Comparison of ENCODE assay signal across 8 cellular contexts in the genomic region with DNA sequence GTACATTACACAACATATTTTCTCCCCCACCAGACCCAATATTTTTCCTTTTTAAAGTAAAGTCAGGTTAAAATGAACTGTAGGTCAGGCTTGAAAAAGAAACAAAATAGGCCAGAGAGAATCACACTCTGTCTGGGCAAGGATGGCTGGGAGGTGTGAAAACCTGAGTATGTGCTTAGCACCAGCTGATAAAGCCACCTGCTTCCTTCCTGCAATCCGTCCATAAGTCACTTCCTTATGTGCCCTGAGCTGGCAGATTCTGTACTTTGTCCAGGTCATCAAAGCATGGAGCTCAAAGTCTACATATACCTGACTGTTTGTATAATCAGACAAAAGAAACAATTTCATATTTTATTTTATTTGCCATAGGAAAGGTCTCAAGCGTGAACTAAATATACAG. TPM values are rescaled to one million over a fixed set of nuclear protein-coding genes. Genes with fewer than 3 reads are reported as not detected.
DNase-seq lines count a peak whose midpoint lies in the region; ATAC-seq and TF ChIP-seq lines count a peak whose summit lies in the region.

No MANE protein-coding gene starts in this region.

- TF ChIP-seq CTCF in natural killer cell (IDR thresholded peaks at IDR 0.05): no peak

- intact Hi-C loops in activated T-helper 1 cell treated with anti-CD3 and anti-CD28 coated beads, Interleukin-12 subunit alpha, Interleukin-12 subunit beta, Interleukin-2, Interleukin-4 antibody, amounts not matched to agents 30 ng/mL and 10 ng/mL and 1 ng/mL, durations not matched to agents 14 hours and 24 hours and 36 hours (cut with micrococcal nuclease): loop anchor here (2.0 kb wide), 1 partner anchor 19 kb away; no protein-coding TSS in a partner anchor
- intact Hi-C loops in natural killer cell (cut with micrococcal nuclease): no loop called here

- H3K36me3 Mint-ChIP-seq in activated T-helper 1 cell treated with anti-CD3 and anti-CD28 coated beads, Interleukin-12 subunit alpha, Interleukin-12 subunit beta, Interleukin-2, Interleukin-4 antibody, amounts not matched to agents 30 ng/mL and 10 ng/mL and 1 ng/mL, durations not matched to agents 14 hours and 24 hours and 36 hours (ENCODE audit: low read depth): peaks cover 35% of the 10 kb centered on the region
- no peaks in the 10 kb centered on the region for H3K36me3 Mint-ChIP-seq in natural killer cell

- H3K4me3 Mint-ChIP-seq in activated T-helper 1 cell treated with anti-CD3 and anti-CD28 coated beads, Interleukin-12 subunit alpha, Interleukin-12 subunit beta, Interleukin-2, Interleukin-4 antibody, amounts not matched to agents 30 ng/mL and 10 ng/mL and 1 ng/mL, durations not matched to agents 14 hours and 24 hours and 36 hours: peak overlapping the region; percentile 30
- H3K4me3 Mint-ChIP-seq in natural killer cell: peak overlapping the region; percentile 9

- H3K27me3 Mint-ChIP-seq in activated T-helper 1 cell treated with anti-CD3 and anti-CD28 coated beads, Interleukin-12 subunit alpha, Interleukin-12 subunit beta, Interleukin-2, Interleukin-4 antibody, amounts not matched to agents 30 ng/mL and 10 ng/mL and 1 ng/mL, durations not matched to agents 14 hours and 24 hours and 36 hours (ENCODE audit: insufficient read depth): no peaks in the 10 kb centered on the region
- no peaks in the 10 kb centered on the region for H3K27me3 Mint-ChIP-seq in natural killer cell (ENCODE audit: low read depth in 2 of 2)

- DNase-seq in NOMO-1 treated with DMSO at 0.1 percent for 48 hours (lab: John Stamatoyannopoulos, UW; ENCODE audit: unreplicated experiment) (peak; percentile 20), NOMO-1 treated with dmso at 0.1 percent for 144 hours (lab: John Stamatoyannopoulos, UW; ENCODE audit: unreplicated experiment) (no peak), HuH-7 (ENCODE audit: low spot score) (peak; percentile 1), natural killer cell (no peak), GM03348 (ENCODE audit: low spot score) (no peak), NCI-H1930 (lab: John Stamatoyannopoulos, UW) (no peak)
- DNase-seq in activated T-helper 1 cell treated with anti-CD3 and anti-CD28 coated beads, Interleukin-12 subunit alpha, Interleukin-12 subunit beta, Interleukin-2, Interleukin-4 antibody, amounts not matched to agents 30 ng/mL and 10 ng/mL and 1 ng/mL, durations not matched to agents 14 hours and 24 hours and 36 hours (ENCODE audit: low spot score): no peak

- peak overlapping the region; percentile 68 for H3K27ac Mint-ChIP-seq in activated T-helper 1 cell treated with anti-CD3 and anti-CD28 coated beads, Interleukin-12 subunit alpha, Interleukin-12 subunit beta, Interleukin-2, Interleukin-4 antibody, amounts not matched to agents 30 ng/mL and 10 ng/mL and 1 ng/mL, durations not matched to agents 14 hours and 24 hours and 36 hours
- peak overlapping the region; percentile 49 to 67 for H3K27ac Mint-ChIP-seq in natural killer cell

- H3K4me1 Mint-ChIP-seq in activated T-helper 1 cell treated with anti-CD3 and anti-CD28 coated beads, Interleukin-12 subunit alpha, Interleukin-12 subunit beta, Interleukin-2, Interleukin-4 antibody, amounts not matched to agents 30 ng/mL and 10 ng/mL and 1 ng/mL, durations not matched to agents 14 hours and 24 hours and 36 hours (ENCODE audit: low read depth): peaks cover 48% of the 10 kb centered on the region
- peaks cover 20% of the 10 kb centered on the region in 2 donors for H3K4me1 Mint-ChIP-seq in natural killer cell

- peaks cover 3% of the 10 kb centered on the region for H3K9me3 Mint-ChIP-seq in activated T-helper 1 cell treated with anti-CD3 and anti-CD28 coated beads, Interleukin-12 subunit alpha, Interleukin-12 subunit beta, Interleukin-2, Interleukin-4 antibody, amounts not matched to agents 30 ng/mL and 10 ng/mL and 1 ng/mL, durations not matched to agents 14 hours and 24 hours and 36 hours
- H3K9me3 Mint-ChIP-seq in natural killer cell: no peaks in the 10 kb centered on the region

- ATAC-seq in natural killer cell (peak; percentile 78 to 87 (median 78)), GM21576 (IDR thresholded peaks at IDR 0.05; ENCODE audit: unreplicated experiment) (no peak)

RNA-seq across cellular contexts. Expression of a gene that starts 37.7 kb away (rescaled TPM):
- 24.9 and 29.8 TPM in 2 replicates for total RNA-seq in activated T-helper 1 cell treated with anti-CD3 and anti-CD28 coated beads, Interleukin-12 subunit alpha, Interleukin-12 subunit beta, Interleukin-2, Interleukin-4 antibody, amounts not matched to agents 30 ng/mL and 10 ng/mL and 1 ng/mL, durations not matched to agents 14 hours and 24 hours and 36 hours
- total RNA-seq in natural killer cell: 10 to 100 TPM in 1 of 3 donors, 1 to 10 TPM in 2; 7.8 to 28.3 (median 10.0) TPM

Comparison
In these comparisons a context has a peak if more than half of its experiments do, and no peak if none do; other contexts are left out.
1. DNase-seq: peak in NOMO-1 treated with DMSO at 0.1 percent for 48 hours (single experiment) and HuH-7 (single experiment); none in NOMO-1 treated with dmso at 0.1 percent for 144 hours (single experiment), activated T-helper 1 cell treated with anti-CD3 and anti-CD28 coated beads, Interleukin-12 subunit alpha, Interleukin-12 subunit beta, Interleukin-2, Interleukin-4 antibody, amounts not matched to agents 30 ng/mL and 10 ng/mL and 1 ng/mL, durations not matched to agents 14 hours and 24 hours and 36 hours (single experiment), natural killer cell (single experiment), GM03348 (single experiment) and NCI-H1930 (0 of 2).